9 cellular contexts compared by ENCODE assay signal in the genomic region with DNA sequence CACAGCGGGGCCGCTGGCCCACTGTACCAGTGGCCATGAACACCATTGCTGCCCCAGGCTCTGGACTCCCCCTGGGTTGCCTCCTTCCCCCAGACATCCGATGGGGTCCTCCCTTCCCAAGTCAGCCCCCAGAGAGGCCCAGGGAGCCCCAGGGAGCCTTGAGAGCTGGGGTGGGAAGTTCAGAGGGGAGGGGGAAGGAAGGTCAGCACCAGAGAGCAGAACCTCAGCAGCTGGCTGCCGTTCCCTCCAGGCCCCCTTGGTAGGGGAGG. TPM values are rescaled to one million over a fixed set of nuclear protein-coding genes. Genes with fewer than 3 reads are reported as not detected.
DNase-seq lines count a peak whose midpoint lies in the region; ATAC-seq and TF ChIP-seq lines count a peak whose summit lies in the region.
"Had no signal": no experiment of that assay in that cellular context is flagged by ENCODE, and none has a peak within 500 bp of the region (broad histone marks: within the 10 kb centered on the region; RNA-seq: fewer than 3 reads in every experiment).

No MANE protein-coding gene starts in this region.

- H3K36me3 Mint-ChIP-seq in CD4-positive, CD25-positive, alpha-beta regulatory T cell: peaks cover 7% of the 10 kb centered on the region
- peaks cover 3% of the 10 kb centered on the region for H3K36me3 Mint-ChIP-seq in brain
- peaks cover 0 to 10% (median 2%) of the 10 kb centered on the region in 3 donors for H3K36me3 Mint-ChIP-seq in naive thymus-derived CD8-positive, alpha-beta T cell

- no peaks in the 10 kb centered on the region for H3K9me3 Mint-ChIP-seq in CD4-positive, CD25-positive, alpha-beta regulatory T cell
- H3K9me3 Mint-ChIP-seq in brain: peaks cover 0 to 33% (median 0%) of the 10 kb centered on the region in 5 experiments
- H3K9me3 Mint-ChIP-seq in naive thymus-derived CD8-positive, alpha-beta T cell: no peaks in the 10 kb centered on the region

- peak overlapping the region; percentile 98 to 100 (median 99) for H3K27ac Mint-ChIP-seq in CD4-positive, CD25-positive, alpha-beta regulatory T cell
- H3K27ac Mint-ChIP-seq in brain: peak overlapping the region; percentile 92 to 98 (median 96)
- peak overlapping the region; percentile 94 to 100 (median 99) for H3K27ac Mint-ChIP-seq in naive thymus-derived CD8-positive, alpha-beta T cell

- H3K4me1 Mint-ChIP-seq in CD4-positive, CD25-positive, alpha-beta regulatory T cell: peaks cover 4 to 87% (median 12%) of the 10 kb centered on the region in 4 donors
- H3K4me1 Mint-ChIP-seq in brain: peaks cover 63% of the 10 kb centered on the region
- H3K4me1 Mint-ChIP-seq in naive thymus-derived CD8-positive, alpha-beta T cell: peaks cover 10 to 49% (median 40%) of the 10 kb centered on the region in 4 donors

- no peak for DNase-seq in CD4-positive, CD25-positive, alpha-beta regulatory T cell
- DNase-seq in naive thymus-derived CD8-positive, alpha-beta T cell: no peak
- DNase-seq in NCI-H524 treated with DMSO at 0.1 percent for 48 hours (lab: John Stamatoyannopoulos, UW) (no peak), posterior vena cava (ENCODE audit: low spot score) (no peak), GF-D8 (lab: John Stamatoyannopoulos, UW) (no peak)

- TF ChIP-seq CTCF in brain (conservative IDR thresholded peaks at IDR 0.05): no peak

- peak overlapping the region; percentile 96 for H3K27ac ChIP-seq in CD4-positive, CD25-positive, alpha-beta regulatory T cell (ENCODE audit: insufficient read depth, low read length, poor library complexity, severe bottlenecking)

- peak overlapping the region; percentile 57 for H3K4me3 ChIP-seq in CD4-positive, CD25-positive, alpha-beta regulatory T cell (ENCODE audit: low read depth, low read length)

- no peaks in the 10 kb centered on the region for H3K27me3 ChIP-seq in CD4-positive, CD25-positive, alpha-beta regulatory T cell (ENCODE audit: control insufficient read depth, insufficient read depth, low read length)

- intact Hi-C loops in posterior vena cava (cut with DNase I): loop anchor here in 1 of 2 donors (10.0 kb wide), 1 partner anchor 132 kb away; a partner anchor contains a TSS

- POLR2A ChIA-PET in naive thymus-derived CD8-positive, alpha-beta T cell (lab: Charles Lee): interaction anchor here (0.7 to 17.6 kb wide), 20 partner anchors 8 to 836 kb away, joined by 3 to 388 read pairs (median 4); a partner anchor contains a TSS

- H3K4me3 Mint-ChIP-seq in CD4-positive, CD25-positive, alpha-beta regulatory T cell: peak overlapping the region; percentile 93 to 98 (median 96)
- H3K4me3 Mint-ChIP-seq in brain: peak overlapping the region in 2 of 5 experiments; percentile 85
- peak overlapping the region; percentile 82 to 96 (median 90) for H3K4me3 Mint-ChIP-seq in naive thymus-derived CD8-positive, alpha-beta T cell

- peaks cover 72% of the 10 kb centered on the region for H3K4me1 ChIP-seq in CD4-positive, CD25-positive, alpha-beta regulatory T cell (ENCODE audit: control insufficient read depth, insufficient read depth, low read length, poor library complexity, severe bottlenecking)

- H3K9me3 ChIP-seq in CD4-positive, CD25-positive, alpha-beta regulatory T cell (ENCODE audit: control insufficient read depth in 2 of 2, low read length in 2 of 2): no peaks in the 10 kb centered on the region

- H3K36me3 ChIP-seq in CD4-positive, CD25-positive, alpha-beta regulatory T cell (ENCODE audit: control insufficient read depth, insufficient read depth, low read length): peaks cover 2% of the 10 kb centered on the region

- ATAC-seq in CD4-positive, CD25-positive, alpha-beta regulatory T cell (ENCODE audit: low read depth in 2 of 2): no peak
- ATAC-seq in HG03460 (IDR thresholded peaks at IDR 0.05; ENCODE audit: unreplicated experiment) (peak; percentile 0), GM21619 (IDR thresholded peaks at IDR 0.05; ENCODE audit: unreplicated experiment) (no peak)
- ATAC-seq in naive thymus-derived CD8-positive, alpha-beta T cell: peak in 1 of 2 donors; percentile 1

- H3K27me3 Mint-ChIP-seq in CD4-positive, CD25-positive, alpha-beta regulatory T cell: peaks cover 4% of the 10 kb centered on the region
- H3K27me3 Mint-ChIP-seq in brain: peaks cover 3% of the 10 kb centered on the region
- H3K27me3 Mint-ChIP-seq in naive thymus-derived CD8-positive, alpha-beta T cell: no peaks in the 10 kb centered on the region

RNA-seq across cellular contexts. Expression of a gene that starts 0.5 kb away (rescaled TPM):
- 459 TPM for total RNA-seq in CD4-positive, CD25-positive, alpha-beta regulatory T cell
- polyA plus RNA-seq in CD4-positive, CD25-positive, alpha-beta regulatory T cell: 10 to 100 TPM; 73.5 to 89.9 (median 80.2) TPM
- 16.3 TPM for polyA plus RNA-seq in brain (ENCODE audit: insufficient read depth, low read depth, low replicate concordance)
- total RNA-seq in naive thymus-derived CD8-positive, alpha-beta T cell: 100 to 1,000 TPM; 324 to 353 TPM
- polyA plus RNA-seq in naive thymus-derived CD8-positive, alpha-beta T cell: 100 to 1,000 TPM in 1 of 3 donors, 10 to 100 TPM in 2; 58.9 to 112 (median 96.6) TPM
- total RNA-seq in posterior vena cava: 10 to 100 TPM; 36.3 to 47.1 TPM

RNA-seq across cellular contexts. Expression of a gene that starts 8.3 kb away (rescaled TPM):
- 70.0 TPM for total RNA-seq in CD4-positive, CD25-positive, alpha-beta regulatory T cell
- 10 to 100 TPM; 72.4 to 99.8 (median 82.3) TPM for polyA plus RNA-seq in CD4-positive, CD25-positive, alpha-beta regulatory T cell
- 118 TPM for polyA plus RNA-seq in brain (ENCODE audit: insufficient read depth, low read depth, low replicate concordance)
- total RNA-seq in naive thymus-derived CD8-positive, alpha-beta T cell: 10 to 100 TPM; 72.1 to 80.8 TPM
- 10 to 100 TPM; 66.8 to 73.3 (median 71.3) TPM for polyA plus RNA-seq in naive thymus-derived CD8-positive, alpha-beta T cell
- total RNA-seq in posterior vena cava: 10 to 100 TPM; 69.4 to 75.4 TPM

RNA-seq across cellular contexts. Expression of a gene that starts 17.9 kb away (rescaled TPM):
- 15.3 TPM for total RNA-seq in CD4-positive, CD25-positive, alpha-beta regulatory T cell
- 1 to 10 TPM in 2 of 4 donors, under 1 TPM in 2; 0.62 to 1.9 (median 1.1) TPM for polyA plus RNA-seq in CD4-positive, CD25-positive, alpha-beta regulatory T cell
- 16.6 TPM for polyA plus RNA-seq in brain (ENCODE audit: insufficient read depth, low read depth, low replicate concordance)
- total RNA-seq in naive thymus-derived CD8-positive, alpha-beta T cell: 10 to 100 TPM; 17.8 to 18.2 TPM
- polyA plus RNA-seq in naive thymus-derived CD8-positive, alpha-beta T cell: under 1 TPM; 0.49 to 0.96 (median 0.73) TPM
- total RNA-seq in posterior vena cava: 10 to 100 TPM; 11.4 to 17.6 TPM

RNA-seq across cellular contexts. Expression of a gene that starts 22.1 kb away (rescaled TPM):
- not detected for total RNA-seq in CD4-positive, CD25-positive, alpha-beta regulatory T cell
- not detected for polyA plus RNA-seq in CD4-positive, CD25-positive, alpha-beta regulatory T cell
- not detected for polyA plus RNA-seq in brain (ENCODE audit: insufficient read depth, low read depth, low replicate concordance)
- total RNA-seq in naive thymus-derived CD8-positive, alpha-beta T cell: not detected
- not detected for polyA plus RNA-seq in naive thymus-derived CD8-positive, alpha-beta T cell
- 1 to 10 TPM; 1.4 to 2.0 TPM for total RNA-seq in posterior vena cava
- total RNA-seq: bronchial epithelial cell had no signal

RNA-seq across cellular contexts. Expression of a gene that starts 40.6 kb away (rescaled TPM):
- total RNA-seq in CD4-positive, CD25-positive, alpha-beta regulatory T cell: 2.1 TPM
- under 1 TPM in 1 of 4 donors, not detected in 3; 0.67 TPM for polyA plus RNA-seq in CD4-positive, CD25-positive, alpha-beta regulatory T cell
- 91.5 TPM for polyA plus RNA-seq in brain (ENCODE audit: insufficient read depth, low read depth, low replicate concordance)
- under 1 TPM; 0.16 to 0.23 TPM for total RNA-seq in naive thymus-derived CD8-positive, alpha-beta T cell
- polyA plus RNA-seq in naive thymus-derived CD8-positive, alpha-beta T cell: not detected
- 1 to 10 TPM; 3.8 to 4.4 TPM for total RNA-seq in posterior vena cava
